Comparison of ENCODE assay signal across 18 cellular contexts in the genomic region with DNA sequence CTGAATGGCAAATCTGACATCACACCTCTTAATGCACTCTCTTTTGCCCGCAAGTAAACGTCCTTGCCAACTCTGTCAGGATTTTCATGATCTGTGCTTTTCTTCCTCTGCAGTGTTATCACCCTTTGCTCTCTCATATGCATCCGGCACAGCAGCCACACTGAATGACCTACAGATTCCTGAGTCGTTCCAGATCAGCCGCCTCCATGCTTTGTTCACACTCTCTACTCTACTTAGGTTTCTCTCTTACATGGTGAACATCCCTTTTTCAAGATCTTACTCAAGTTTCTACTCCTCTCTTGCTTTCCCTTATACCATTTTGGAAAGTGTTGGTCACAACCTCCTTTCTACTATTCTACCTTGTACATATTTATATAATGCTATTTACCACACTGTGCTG.
DNase-seq lines count a peak whose midpoint lies in the region; ATAC-seq and TF ChIP-seq lines count a peak whose summit lies in the region.
"Had no signal": no experiment of that assay in that cellular context is flagged by ENCODE, and none has a peak within 500 bp of the region (broad histone marks: within the 10 kb centered on the region; RNA-seq: fewer than 3 reads in every experiment).

No MANE protein-coding gene starts in this region.

- H3K9me3 Mint-ChIP-seq in T-helper 1 cell treated with Interleukin-12 subunit alpha and Interleukin-12 subunit beta and Interleukin-4 antibody, amounts not matched to agents 30 μg/mL and 1 μg/mL, for 36 hours = peaks cover 22% of the 10 kb centered on the region
- peaks cover 0 to 29% (median 13%) of the 10 kb centered on the region in 11 donors for H3K9me3 Mint-ChIP-seq in naive thymus-derived CD4-positive, alpha-beta T cell
- H3K9me3 Mint-ChIP-seq in nephron progenitor cell = peaks cover 17% of the 10 kb centered on the region

- TF ChIP-seq CTCF in nephron progenitor cell (IDR thresholded peaks at IDR 0.05) = no peak

- CTCF ChIA-PET in naive thymus-derived CD4-positive, alpha-beta T cell (lab: Charles Lee) = no interaction called here

- H3K36me3 Mint-ChIP-seq in T-helper 1 cell treated with Interleukin-12 subunit alpha and Interleukin-12 subunit beta and Interleukin-4 antibody, amounts not matched to agents 30 μg/mL and 1 μg/mL, for 36 hours (ENCODE audit: low read depth) = peaks cover 64% of the 10 kb centered on the region
- peaks cover 12 to 63% (median 60%) of the 10 kb centered on the region in 5 donors for H3K36me3 Mint-ChIP-seq in naive thymus-derived CD4-positive, alpha-beta T cell
- peaks cover 17% of the 10 kb centered on the region for H3K36me3 Mint-ChIP-seq in nephron progenitor cell (ENCODE audit: low read depth)

- peaks cover 0 to 27% (median 0%) of the 10 kb centered on the region in 3 experiments for H3K36me3 ChIP-seq in naive thymus-derived CD4-positive, alpha-beta T cell (ENCODE audit: control insufficient read depth in 2 of 3, insufficient read depth in 3 of 3, low read length in 3 of 3)
- H3K36me3 ChIP-seq: WERI-Rb-1 had no signal

- no peak overlapping the region for H3K4me3 ChIP-seq in naive thymus-derived CD4-positive, alpha-beta T cell (ENCODE audit: low read length)
- H3K4me3 ChIP-seq: left ventricle myocardium inferior, testis had no signal

- peak overlapping the region; percentile 56 for H3K27ac Mint-ChIP-seq in T-helper 1 cell treated with Interleukin-12 subunit alpha and Interleukin-12 subunit beta and Interleukin-4 antibody, amounts not matched to agents 30 μg/mL and 1 μg/mL, for 36 hours
- peak overlapping the region in 8 of 9 donors; percentile 4 to 88 (median 35) for H3K27ac Mint-ChIP-seq in naive thymus-derived CD4-positive, alpha-beta T cell
- no peak overlapping the region for H3K27ac Mint-ChIP-seq in nephron progenitor cell
- H3K27ac Mint-ChIP-seq: B cell had no signal

- no peak for ATAC-seq in naive thymus-derived CD4-positive, alpha-beta T cell

- intact Hi-C loops in naive thymus-derived CD4-positive, alpha-beta T cell (cut with micrococcal nuclease) = loop anchor here in 1 of 2 donors (5.0 kb wide), 1 partner anchor 65 kb away; no protein-coding TSS in a partner anchor

- no peaks in the 10 kb centered on the region for H3K27me3 ChIP-seq in naive thymus-derived CD4-positive, alpha-beta T cell (ENCODE audit: control insufficient read depth in 2 of 2, insufficient read depth in 2 of 2, low read length in 2 of 2)
- H3K27me3 ChIP-seq: testis had no signal

- H3K4me1 Mint-ChIP-seq in T-helper 1 cell treated with Interleukin-12 subunit alpha and Interleukin-12 subunit beta and Interleukin-4 antibody, amounts not matched to agents 30 μg/mL and 1 μg/mL, for 36 hours (ENCODE audit: low read depth) = peaks cover 18% of the 10 kb centered on the region
- H3K4me1 Mint-ChIP-seq in naive thymus-derived CD4-positive, alpha-beta T cell = peaks cover 7 to 17% (median 13%) of the 10 kb centered on the region in 7 donors
- peaks cover 13% of the 10 kb centered on the region for H3K4me1 Mint-ChIP-seq in nephron progenitor cell
- H3K4me1 Mint-ChIP-seq: B cell had no signal

- H3K27me3 Mint-ChIP-seq in T-helper 1 cell treated with Interleukin-12 subunit alpha and Interleukin-12 subunit beta and Interleukin-4 antibody, amounts not matched to agents 30 μg/mL and 1 μg/mL, for 36 hours (ENCODE audit: low read depth) = no peaks in the 10 kb centered on the region
- no peaks in the 10 kb centered on the region for H3K27me3 Mint-ChIP-seq in naive thymus-derived CD4-positive, alpha-beta T cell
- peaks cover 5% of the 10 kb centered on the region for H3K27me3 Mint-ChIP-seq in nephron progenitor cell (ENCODE audit: low read depth, poor library complexity)
- H3K27me3 Mint-ChIP-seq: B cell had no signal

- peaks cover 0 to 12% of the 10 kb centered on the region in 2 donors for H3K4me1 ChIP-seq in naive thymus-derived CD4-positive, alpha-beta T cell (ENCODE audit: control insufficient read depth in 2 of 2, insufficient read depth in 2 of 2, low read length in 2 of 2)
- H3K4me1 ChIP-seq: left ventricle myocardium inferior, testis had no signal

- DNase-seq in T-helper 1 cell = no peak
- DNase-seq in stimulated activated CD4-positive, alpha-beta T cell treated with anti-CD3 and anti-CD28 coated beads, Interleukin-1b, Interleukin-23, amount 100 ng/mL, for 48 hours = peak; percentile 50
- DNase-seq in stimulated activated CD4-positive, alpha-beta T cell treated with anti-CD3 and anti-CD28 coated beads, Interleukin-12 subunit alpha, Interleukin-12 subunit beta, amount 100 ng/mL, for 4 hours = no peak
- no peak for DNase-seq in naive thymus-derived CD4-positive, alpha-beta T cell
- DNase-seq in nephron progenitor cell = no peak
- no peak for DNase-seq in GF-D8 (lab: John Stamatoyannopoulos, UW)
- DNase-seq in NCI-H2029 (lab: John Stamatoyannopoulos, UW) = no peak
- DNase-seq: 8988T; activated CD8-positive, alpha-beta memory T cell treated with anti-CD3 and anti-CD28 coated beads, Interleukin-2, amount 50 U/mL, for 4 hours; left ventricle myocardium inferior; NCI-H2081; NK-92 treated with Interleukin-12 subunit alpha and Interleukin-12 subunit beta, amount 100 ng/mL, for 24 hours; SW 1271; testis; WERI-Rb-1 had no signal

- peak overlapping the region; percentile 18 for H3K4me3 Mint-ChIP-seq in T-helper 1 cell treated with Interleukin-12 subunit alpha and Interleukin-12 subunit beta and Interleukin-4 antibody, amounts not matched to agents 30 μg/mL and 1 μg/mL, for 36 hours
- peak overlapping the region in 1 of 10 donors; percentile 0 for H3K4me3 Mint-ChIP-seq in naive thymus-derived CD4-positive, alpha-beta T cell
- no peak overlapping the region for H3K4me3 Mint-ChIP-seq in nephron progenitor cell
- H3K4me3 Mint-ChIP-seq: B cell had no signal

- no peak overlapping the region for H3K27ac ChIP-seq in naive thymus-derived CD4-positive, alpha-beta T cell (ENCODE audit: low read depth, low read length)
- H3K27ac ChIP-seq: HL-60, left ventricle myocardium inferior, testis, WERI-Rb-1 had no signal

- POLR2A ChIA-PET in naive thymus-derived CD4-positive, alpha-beta T cell (lab: Charles Lee) = no interaction called here

- peaks cover 0 to 10% (median 0%) of the 10 kb centered on the region in 3 experiments for H3K9me3 ChIP-seq in naive thymus-derived CD4-positive, alpha-beta T cell (ENCODE audit: control insufficient read depth in 2 of 3, low read length in 3 of 3)
- H3K9me3 ChIP-seq: testis had no signal
